Comparison of ENCODE assay signal across 27 cellular contexts in genomic region chr1:60564856-60565445, GRCh38.
DNase-seq lines count a peak whose midpoint lies in the region; ATAC-seq and TF ChIP-seq lines count a peak whose summit lies in the region.
"Had no signal": no experiment of that assay in that cellular context is flagged by ENCODE, and none has a peak within 500 bp of the region (broad histone marks: within the 10 kb centered on the region; RNA-seq: fewer than 3 reads in every experiment).

No MANE protein-coding gene starts in this region.

- H3K27me3 ChIP-seq in HCT116 (ENCODE audit: insufficient read depth, low read length) (peaks cover 5% of the 10 kb centered on the region), neural cell (ENCODE audit: insufficient read depth, low read depth, low read length) (no peaks in the 10 kb centered on the region)
- H3K27me3 ChIP-seq: esophagus muscularis mucosa had no signal

- H3K9ac ChIP-seq in HCT116 (ENCODE audit: low read length) (no peak overlapping the region), neural cell (ENCODE audit: low read length) (no peak overlapping the region)

- no peaks in the 10 kb centered on the region for H3K27me3 Mint-ChIP-seq in chondrocyte (ENCODE audit: low read depth)
- H3K27me3 Mint-ChIP-seq in activated T-cell treated with anti-CD3 and anti-CD28 coated beads, Interleukin-2, amount 50 U/mL, for 72 hours (ENCODE audit: low read depth), result no peaks in the 10 kb centered on the region

- H3K9me3 ChIP-seq in HCT116 (ENCODE audit: control insufficient read depth in 1 of 2, insufficient read depth in 1 of 2, low read depth in 1 of 2, low read length in 2 of 2) (no peaks in the 10 kb centered on the region), neural cell (ENCODE audit: low read length) (no peaks in the 10 kb centered on the region)
- H3K9me3 ChIP-seq: esophagus muscularis mucosa had no signal

- no peak overlapping the region for H3K4me3 ChIP-seq in HCT116 (replicated peaks in 1 of 2; ENCODE audit: low read depth in 1 of 2, low read length in 2 of 2)
- no peak overlapping the region for H3K4me3 ChIP-seq in neural cell (ENCODE audit: low read length)
- H3K4me3 ChIP-seq: coronary artery, esophagus muscularis mucosa, lung, PC-9, smooth muscle cell had no signal

- intact Hi-C loops in HCT116 (cut with micrococcal nuclease), result no loop called here

- H2AFZ ChIP-seq in HCT116 (ENCODE audit: low read depth, low read length, poor library complexity, severe bottlenecking) (no peak overlapping the region), neural cell (ENCODE audit: low read depth, low read length) (no peak overlapping the region)
- H2AFZ ChIP-seq: PC-9 had no signal

- peak; percentile 5; the same call in 1 of the 2 replicates for TF ChIP-seq RAD21 in HCT116 (IDR thresholded peaks at IDR 0.05; ENCODE audit: low read depth)
- peak; percentile 37 for TF ChIP-seq RAD21 in neural cell (conservative IDR thresholded peaks at IDR 0.05)

- no peak overlapping the region for H3K4me3 Mint-ChIP-seq in chondrocyte (ENCODE audit: unreplicated experiment)
- H3K4me3 Mint-ChIP-seq in activated T-cell treated with anti-CD3 and anti-CD28 coated beads, Interleukin-2, amount 50 U/mL, for 72 hours, result no peak overlapping the region
- H3K4me3 Mint-ChIP-seq: activated CD8-positive, alpha-beta T cell treated with anti-CD3 and anti-CD28 coated beads for 36 hours; CD8-positive, alpha-beta T cell; HFFc6; T-cell had no signal

- H3K4me1 Mint-ChIP-seq in chondrocyte (ENCODE audit: low read depth), result peaks cover 41% of the 10 kb centered on the region
- no peaks in the 10 kb centered on the region for H3K4me1 Mint-ChIP-seq in activated T-cell treated with anti-CD3 and anti-CD28 coated beads, Interleukin-2, amount 50 U/mL, for 72 hours (ENCODE audit: low read depth)
- H3K4me1 Mint-ChIP-seq: T-cell had no signal

- DNase-seq in NCI-H1092 treated with DMSO at 0.1 percent for 48 hours (lab: John Stamatoyannopoulos, UW) (peak; percentile 7), NCI-H1092 (lab: John Stamatoyannopoulos, UW) (no peak), HCT116 (ENCODE audit: low read depth, low spot score) (no peak), chondrocyte (ENCODE audit: low spot score) (no peak), inferior parietal cortex (ENCODE audit: extremely low spot score) (no peak)
- DNase-seq in activated naive CD4-positive, alpha-beta T cell treated with anti-CD3 and anti-CD28 coated beads, Interleukin-2, amount 50 U/mL, for 72 hours (ENCODE audit: low spot score in 2 of 2), result no peak
- DNase-seq in activated T-cell treated with anti-CD3 and anti-CD28 coated beads, Interleukin-2, amount 50 U/mL, for 72 hours, result no peak
- DNase-seq: 8988T; activated CD4-positive, CD25-positive, alpha-beta regulatory T cell treated with anti-CD3 and anti-CD28 coated beads, Interleukin-2, amount 50 U/mL, for 72 hours; activated CD8-positive, alpha-beta T cell treated with anti-CD3 and anti-CD28 coated beads for 36 hours; activated effector memory CD4-positive, alpha-beta T cell treated with anti-CD3 and anti-CD28 coated beads, Interleukin-2, amount 50 U/mL, for 16 hours; AML-193; CD8-positive, alpha-beta T cell; GDM1; glutamatergic neuron; HFFc6; NCI-H345; NK-92 treated with Interleukin-12 subunit alpha and Interleukin-12 subunit beta, amount 100 ng/mL, for 24 hours; PC-9; SHP77; stimulated activated CD4-positive, alpha-beta T cell treated with anti-CD3 and anti-CD28 coated beads, Interleukin-2, amount 100 ng/mL, for 24 hours; T-cell had no signal

- RAD21 ChIA-PET in HCT116 (lab: Charles Lee; ENCODE audit: low non-redundant PET in 1 of 2, low total read pairs in 2 of 2, uncharacterized antibody in 2 of 2, unreplicated experiment in 2 of 2), result no interaction called here

- no peaks in the 10 kb centered on the region for H3K36me3 Mint-ChIP-seq in chondrocyte (ENCODE audit: low read depth)
- no peaks in the 10 kb centered on the region for H3K36me3 Mint-ChIP-seq in activated naive CD4-positive, alpha-beta T cell treated with anti-CD3 and anti-CD28 coated beads, Interleukin-2, amount 50 U/mL, for 72 hours
- H3K36me3 Mint-ChIP-seq in activated T-cell treated with anti-CD3 and anti-CD28 coated beads, Interleukin-2, amount 50 U/mL, for 72 hours (ENCODE audit: insufficient read depth in 2 of 2), result no peaks in the 10 kb centered on the region
- H3K36me3 Mint-ChIP-seq: CD8-positive, alpha-beta T cell; T-cell had no signal

- no peak for ATAC-seq in HCT116
- ATAC-seq in activated naive CD4-positive, alpha-beta T cell treated with anti-CD3 and anti-CD28 coated beads, Interleukin-2, amount 50 U/mL, for 72 hours, result no peak
- no peak for ATAC-seq in activated T-cell treated with anti-CD3 and anti-CD28 coated beads, Interleukin-2, amount 50 U/mL, for 72 hours (replicated peaks in 1 of 2)
- ATAC-seq: activated CD8-positive, alpha-beta T cell treated with anti-CD3 and anti-CD28 coated beads for 36 hours; CD8-positive, alpha-beta T cell; T-cell had no signal

- H3K27ac ChIP-seq in HCT116 (ENCODE audit: low read depth, low read length), result no peak overlapping the region
- no peak overlapping the region for H3K27ac ChIP-seq in neural cell (ENCODE audit: low read length)
- H3K27ac ChIP-seq: coronary artery, esophagus muscularis mucosa, PC-9 had no signal

- TF ChIP-seq CTCF in HCT116 (IDR thresholded peaks at IDR 0.05 in 2 of 3, conservative IDR thresholded peaks at IDR 0.05 in 1 of 3; ENCODE audit: borderline replicate concordance in 1 of 3, insufficient read depth in 1 of 3, low read depth in 2 of 3, low read length in 2 of 3) (no peak), chondrocyte (IDR thresholded peaks at IDR 0.05) (peak; percentile 53), neural cell (IDR thresholded peaks at IDR 0.05; ENCODE audit: poor library complexity, severe bottlenecking) (peak; percentile 28)

- TF ChIP-seq EP300 in neural cell (conservative IDR thresholded peaks at IDR 0.05; ENCODE audit: poor library complexity, severe bottlenecking), result no peak

- H3K4me1 ChIP-seq in HCT116 (ENCODE audit: control insufficient read depth in 1 of 2, insufficient read depth in 2 of 2, low read length in 2 of 2), result peaks cover 0 to 9% of the 10 kb centered on the region in 2 experiments; a peak in 1 of 4 replicates

- BruUV-seq in HCT116 (replicated peaks; lab: Mats Ljungman, UMichigan), result no TSS peak

- no peak for TF ChIP-seq POLR2A in HCT116 (IDR thresholded peaks at IDR 0.05; ENCODE audit: borderline replicate concordance, extremely low read depth, insufficient read depth, insufficient read length)

- no peaks in the 10 kb centered on the region for H3F3A ChIP-seq in neural cell (ENCODE audit: insufficient read depth, low read length, poor library complexity, severe bottlenecking)

- no peaks in the 10 kb centered on the region for H4K20me1 ChIP-seq in HCT116 (ENCODE audit: insufficient read depth)
- H4K20me1 ChIP-seq in neural cell (ENCODE audit: insufficient read depth), result no peaks in the 10 kb centered on the region

- POLR2A ChIA-PET in HCT116 (lab: Charles Lee), result no interaction called here

- peaks cover 2% of the 10 kb centered on the region for H3K9me3 Mint-ChIP-seq in chondrocyte (ENCODE audit: low read depth)
- H3K9me3 Mint-ChIP-seq in activated naive CD4-positive, alpha-beta T cell treated with anti-CD3 and anti-CD28 coated beads, Interleukin-2, amount 50 U/mL, for 72 hours, result peaks cover 3 to 11% of the 10 kb centered on the region in 2 donors
- H3K9me3 Mint-ChIP-seq in activated T-cell treated with anti-CD3 and anti-CD28 coated beads, Interleukin-2, amount 50 U/mL, for 72 hours, result peaks cover 0 to 4% of the 10 kb centered on the region in 2 donors
- H3K9me3 Mint-ChIP-seq: activated CD8-positive, alpha-beta T cell treated with anti-CD3 and anti-CD28 coated beads for 36 hours had no signal

- H3K27ac Mint-ChIP-seq in chondrocyte (ENCODE audit: unreplicated experiment), result peak overlapping the region; percentile 45
- no peak overlapping the region for H3K27ac Mint-ChIP-seq in activated naive CD4-positive, alpha-beta T cell treated with anti-CD3 and anti-CD28 coated beads, Interleukin-2, amount 50 U/mL, for 72 hours
- H3K27ac Mint-ChIP-seq in activated T-cell treated with anti-CD3 and anti-CD28 coated beads, Interleukin-2, amount 50 U/mL, for 72 hours, result no peak overlapping the region
- H3K27ac Mint-ChIP-seq: activated CD8-positive, alpha-beta T cell treated with anti-CD3 and anti-CD28 coated beads for 36 hours; CD8-positive, alpha-beta T cell; HFFc6; T-cell had no signal

- H3K36me3 ChIP-seq in HCT116 (ENCODE audit: control insufficient read depth in 1 of 2, insufficient read depth in 2 of 2, low read length in 2 of 2) (no peaks in the 10 kb centered on the region), neural cell (ENCODE audit: insufficient read depth, low read length) (no peaks in the 10 kb centered on the region)
- H3K36me3 ChIP-seq: esophagus muscularis mucosa had no signal

- H3K79me2 ChIP-seq in HCT116 (ENCODE audit: insufficient read depth, low read length) (no peaks in the 10 kb centered on the region), neural cell (replicated peaks; ENCODE audit: insufficient read depth, low read length) (no peaks in the 10 kb centered on the region)

- H3K4me2 ChIP-seq in HCT116 (ENCODE audit: low read length), result no peak overlapping the region
- no peak overlapping the region for H3K4me2 ChIP-seq in neural cell (ENCODE audit: low read length)
- H3K4me2 ChIP-seq: PC-9, smooth muscle cell had no signal

- CTCF ChIA-PET in HCT116 (lab: Charles Lee), result interaction anchor here (1.0 to 1.6 kb wide), 2 partner anchors 200 to 283 kb away, joined by 3 to 4 read pairs; no protein-coding TSS in a partner anchor

- H3K9me2 ChIP-seq in HCT116 (ENCODE audit: insufficient read depth), result no peaks in the 10 kb centered on the region
- no peaks in the 10 kb centered on the region for H3K9me2 ChIP-seq in neural cell (ENCODE audit: insufficient read depth, low read length)

TF ChIP-seq in HCT116, 20 proteins besides CTCF, POLR2A, EP300 and RAD21 (continues in another document):
- TF ChIP-seq ZFX (IDR thresholded peaks at IDR 0.05), result no peak
- no peak for TF ChIP-seq SIN3A (IDR thresholded peaks at IDR 0.05; ENCODE audit: low read depth)
- TF ChIP-seq EGR1 (IDR thresholded peaks at IDR 0.05; ENCODE audit: low read depth), result no peak
- TF ChIP-seq, protein P1, sequence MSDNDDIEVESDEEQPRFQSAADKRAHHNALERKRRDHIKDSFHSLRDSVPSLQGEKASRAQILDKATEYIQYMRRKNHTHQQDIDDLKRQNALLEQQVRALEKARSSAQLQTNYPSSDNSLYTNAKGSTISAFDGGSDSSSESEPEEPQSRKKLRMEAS (IDR thresholded peaks at IDR 0.05), result no peak
- no peak for TF ChIP-seq JUND (IDR thresholded peaks at IDR 0.05)
- no peak for TF ChIP-seq SP1 (IDR thresholded peaks at IDR 0.05; ENCODE audit: low read depth)

TF ChIP-seq in neural cell, 6 proteins besides CTCF, POLR2A, EP300 and RAD21:
- TF ChIP-seq SMC3 (conservative IDR thresholded peaks at IDR 0.05; ENCODE audit: poor library complexity) (peak; percentile 34), MXI1 (conservative IDR thresholded peaks at IDR 0.05; ENCODE audit: poor library complexity, severe bottlenecking) (no peak)

Comparison
In these comparisons a context has a peak if more than half of its experiments do, and no peak if none do; other contexts are left out.
1. CTCF ChIP-seq: peak in chondrocyte (single experiment) and neural cell (single experiment); none in HCT116 (0 of 3).